1 cellular context compared by ENCODE assay signal in genomic region chr11:6469599-6469998, GRCh38.
TF ChIP-seq lines count a peak whose summit lies in the region.

No MANE protein-coding gene starts in this region.

TF ChIP-seq in HCT116, 20 proteins besides CTCF, POLR2A, EP300 and RAD21:
- TF ChIP-seq, protein P1, sequence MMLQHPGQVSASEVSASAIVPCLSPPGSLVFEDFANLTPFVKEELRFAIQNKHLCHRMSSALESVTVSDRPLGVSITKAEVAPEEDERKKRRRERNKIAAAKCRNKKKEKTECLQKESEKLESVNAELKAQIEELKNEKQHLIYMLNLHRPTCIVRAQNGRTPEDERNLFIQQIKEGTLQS (IDR thresholded peaks at IDR 0.05), result no peak
- no peak for TF ChIP-seq EGR1 (IDR thresholded peaks at IDR 0.05; ENCODE audit: low read depth)
- TF ChIP-seq EZH2phosphoT487 (IDR thresholded peaks at IDR 0.05; ENCODE audit: borderline replicate concordance), result no peak
- TF ChIP-seq CEBPB (IDR thresholded peaks at IDR 0.05; ENCODE audit: low read depth), result no peak
- no peak for TF ChIP-seq FOSL1 (IDR thresholded peaks at IDR 0.05; ENCODE audit: low read depth)
- no peak for TF ChIP-seq POLR2AphosphoS5 (IDR thresholded peaks at IDR 0.05; ENCODE audit: low read depth, low read length)
- no peak for TF ChIP-seq SIN3A (IDR thresholded peaks at IDR 0.05; ENCODE audit: low read depth)
- TF ChIP-seq ZFX (IDR thresholded peaks at IDR 0.05), result no peak
- TF ChIP-seq CBX3 (IDR thresholded peaks at IDR 0.05; ENCODE audit: low read depth), result no peak
- TF ChIP-seq TCF7L2 (IDR thresholded peaks at IDR 0.05; ENCODE audit: borderline replicate concordance, extremely low read depth, insufficient read depth, insufficient read length), result no peak
- no peak for TF ChIP-seq ZNF274 (IDR thresholded peaks at IDR 0.05; ENCODE audit: low read depth, low read length)
- TF ChIP-seq YY1 (IDR thresholded peaks at IDR 0.05; ENCODE audit: extremely low read depth, insufficient replicate concordance, low read depth, low read length), result no peak
- no peak for TF ChIP-seq ELF1 (IDR thresholded peaks at IDR 0.05; ENCODE audit: borderline replicate concordance, low read depth)
- TF ChIP-seq SP1 (IDR thresholded peaks at IDR 0.05; ENCODE audit: low read depth), result no peak
- TF ChIP-seq EZH2 (IDR thresholded peaks at IDR 0.05), result no peak
- TF ChIP-seq, protein P2, sequence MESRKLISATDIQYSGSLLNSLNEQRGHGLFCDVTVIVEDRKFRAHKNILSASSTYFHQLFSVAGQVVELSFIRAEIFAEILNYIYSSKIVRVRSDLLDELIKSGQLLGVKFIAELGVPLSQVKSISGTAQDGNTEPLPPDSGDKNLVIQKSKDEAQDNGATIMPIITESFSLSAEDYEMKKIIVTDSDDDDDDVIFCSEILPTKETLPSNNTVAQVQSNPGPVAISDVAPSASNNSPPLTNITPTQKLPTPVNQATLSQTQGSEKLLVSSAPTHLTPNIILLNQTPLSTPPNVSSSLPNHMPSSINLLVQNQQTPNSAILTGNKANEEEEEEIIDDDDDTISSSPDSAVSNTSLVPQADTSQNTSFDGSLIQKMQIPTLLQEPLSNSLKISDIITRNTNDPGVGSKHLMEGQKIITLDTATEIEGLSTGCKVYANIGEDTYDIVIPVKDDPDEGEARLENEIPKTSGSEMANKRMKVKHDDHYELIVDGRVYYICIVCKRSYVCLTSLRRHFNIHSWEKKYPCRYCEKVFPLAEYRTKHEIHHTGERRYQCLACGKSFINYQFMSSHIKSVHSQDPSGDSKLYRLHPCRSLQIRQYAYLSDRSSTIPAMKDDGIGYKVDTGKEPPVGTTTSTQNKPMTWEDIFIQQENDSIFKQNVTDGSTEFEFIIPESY (IDR thresholded peaks at IDR 0.05; ENCODE audit: extremely low read depth, insufficient replicate concordance, low read length), result no peak
- no peak for TF ChIP-seq SRF (IDR thresholded peaks at IDR 0.05; ENCODE audit: low read depth)
- TF ChIP-seq JUND (IDR thresholded peaks at IDR 0.05), result no peak
- TF ChIP-seq, protein P3, sequence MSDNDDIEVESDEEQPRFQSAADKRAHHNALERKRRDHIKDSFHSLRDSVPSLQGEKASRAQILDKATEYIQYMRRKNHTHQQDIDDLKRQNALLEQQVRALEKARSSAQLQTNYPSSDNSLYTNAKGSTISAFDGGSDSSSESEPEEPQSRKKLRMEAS (IDR thresholded peaks at IDR 0.05), result no peak
- no peak for TF ChIP-seq REST (IDR thresholded peaks at IDR 0.05; ENCODE audit: low read depth)
